Comparison of ENCODE assay signal across 3 cellular contexts in the genomic region with DNA sequence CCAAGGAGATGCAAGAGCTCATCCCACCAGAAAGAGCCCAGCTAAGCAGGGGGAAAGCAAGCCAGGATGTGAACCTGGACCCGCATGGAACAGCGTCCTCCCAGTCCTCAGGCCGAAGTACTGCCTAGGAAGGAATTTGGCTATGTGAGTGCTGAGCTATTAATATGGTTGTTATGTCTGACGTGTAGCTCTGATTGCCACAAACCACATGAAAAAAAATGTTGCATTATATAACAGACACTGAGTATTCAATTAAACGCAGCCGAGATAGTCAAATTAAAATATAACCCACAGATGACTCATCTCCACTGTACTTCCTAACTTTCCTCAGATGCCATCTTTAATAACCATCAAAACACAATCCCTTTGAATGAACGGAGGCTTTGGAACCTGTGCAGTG.
TF ChIP-seq lines count a peak whose summit lies in the region.

No MANE protein-coding gene starts in this region.

TF ChIP-seq in SK-N-SH, 30 proteins besides CTCF, POLR2A, EP300 and RAD21 (continued from another document):
- TF ChIP-seq GATA2 (CRISPR knock-in tag; IDR thresholded peaks at IDR 0.05), result peak; percentile 14; the same call in 1 of the 2 replicates
TF ChIP-seq in SK-N-SH: peak in this region for 1.

TF ChIP-seq in SK-N-SH treated with all-trans-retinoic acid at 6 μM for 48 hours, 23 proteins besides CTCF, POLR2A, EP300 and RAD21:
- TF ChIP-seq PPARA (CRISPR knock-in tag; IDR thresholded peaks at IDR 0.05; ENCODE audit: borderline replicate concordance) (no peak), RARB (CRISPR knock-in tag; IDR thresholded peaks at IDR 0.05) (no peak), ZNF565 (CRISPR knock-in tag; conservative IDR thresholded peaks at IDR 0.05; ENCODE audit: low read depth) (no peak)

TF ChIP-seq in H1, 55 proteins besides CTCF, POLR2A, EP300 and RAD21:
- no peak for TF ChIP-seq RXRA (IDR thresholded peaks at IDR 0.05; ENCODE audit: insufficient read depth, low read depth, low read length)
